In the genomic region with DNA sequence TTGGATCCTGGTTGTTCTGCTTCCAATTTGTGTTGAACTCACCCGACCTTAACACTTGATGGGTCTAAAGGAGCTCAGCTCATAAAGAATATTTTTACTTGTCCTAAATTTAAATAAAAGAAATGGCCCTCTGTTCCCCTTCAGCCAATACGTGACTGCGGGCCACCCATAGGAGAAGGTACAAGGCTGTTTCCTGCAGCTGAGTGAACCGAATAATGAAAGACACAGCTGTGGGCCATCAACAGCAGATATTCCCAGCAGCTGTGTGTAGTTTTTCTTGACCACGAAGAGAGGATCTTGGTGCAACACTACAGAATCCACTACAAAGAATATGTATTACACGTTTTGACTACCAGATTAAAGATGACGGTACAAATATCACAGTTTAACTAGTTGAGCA, we compare ENCODE assay signal across 27 cellular contexts.
"Had no signal": no experiment of that assay in that cellular context is flagged by ENCODE, and none has a peak within 500 bp of the region (broad histone marks: within the 10 kb centered on the region; RNA-seq: fewer than 3 reads in every experiment).

No MANE protein-coding gene starts in this region.

- H3K4me2 ChIP-seq: SK-N-SH had no signal

- H3K4me3 ChIP-seq: MG63, Peyer's patch, SJSA1 had no signal

- H3K4me1 ChIP-seq: Peyer's patch, SJSA1 had no signal

- H3K27ac ChIP-seq: Peyer's patch, SJSA1 had no signal

- DNase-seq: Kasumi-1, MG63, MV-4-11, NCI-H1092, NCI-H1105, NCI-H1417 treated with DMSO at 0.1 percent for 48 hours, NCI-H1436 treated with DMSO at 0.1 percent for 48 hours, NCI-H187, NCI-H1930, NCI-H2029 treated with DMSO at 0.1 percent for 48 hours, NCI-H2081 treated with DMSO at 0.1 percent for 48 hours, NCI-H2107, NCI-H2171, NCI-H226, NCI-H446 treated with DMSO at 0.1 percent for 48 hours, NCI-H510A, NCI-H526, NCI-H69, NCI-H748 treated with DMSO at 0.1 percent for 48 hours, OCI-M1, PC-3, Peyer's patch, Right ventricle myocardium superior, SK-N-SH, SW 1271, T-helper 1 cell had no signal

- H3K9me2 ChIP-seq: SK-N-SH had no signal

- H3K36me3 ChIP-seq: MG63, Peyer's patch, SJSA1 had no signal

- H3K9ac ChIP-seq: SK-N-SH had no signal

- H3K27me3 ChIP-seq: MG63, Peyer's patch, SJSA1 had no signal

- ATAC-seq: PC-3 had no signal

- H3K9me3 ChIP-seq: MG63, Peyer's patch, SJSA1, SK-N-SH had no signal
